Comparison of ENCODE assay signal across 1 cellular context in the genomic region with DNA sequence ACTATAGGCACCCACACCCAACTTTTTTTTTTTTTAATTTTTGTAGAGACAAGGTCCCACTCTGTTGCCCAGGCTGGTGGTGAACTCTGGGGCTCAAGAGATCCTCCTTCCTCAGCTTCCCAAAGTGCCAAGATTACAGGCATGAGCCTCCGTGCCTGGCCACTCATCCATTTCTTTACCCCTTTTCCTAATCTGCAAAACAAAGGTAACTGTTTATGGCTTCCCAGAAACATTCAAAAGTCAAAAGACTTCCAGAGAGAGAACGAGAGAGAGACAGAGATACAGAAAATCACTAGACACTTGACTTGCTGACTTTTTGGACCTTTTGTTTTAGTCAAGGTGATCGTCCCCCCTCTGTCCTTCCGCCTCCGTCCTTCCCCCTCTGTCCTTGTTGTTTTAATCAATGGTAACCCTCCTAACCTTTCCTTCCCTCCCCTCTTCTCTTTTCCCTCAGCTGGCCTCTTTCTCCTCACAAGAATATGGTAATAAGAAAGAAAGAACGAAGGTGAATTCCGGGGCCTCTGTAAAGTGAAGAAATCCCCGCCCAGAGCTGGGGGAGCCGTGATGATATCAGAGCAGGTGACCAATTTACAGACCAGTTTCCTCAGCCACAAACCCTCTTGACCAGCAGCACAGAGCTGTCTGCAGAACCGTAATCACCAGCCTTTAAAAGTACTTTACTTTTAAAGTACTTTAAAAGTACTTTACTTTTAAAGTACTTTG.
TF ChIP-seq lines count a peak whose summit lies in the region.

No MANE protein-coding gene starts in this region.

TF ChIP-seq in GM12878, 131 proteins besides CTCF, POLR2A, EP300 and RAD21 (continued from another document):
- TF ChIP-seq, protein P1, sequence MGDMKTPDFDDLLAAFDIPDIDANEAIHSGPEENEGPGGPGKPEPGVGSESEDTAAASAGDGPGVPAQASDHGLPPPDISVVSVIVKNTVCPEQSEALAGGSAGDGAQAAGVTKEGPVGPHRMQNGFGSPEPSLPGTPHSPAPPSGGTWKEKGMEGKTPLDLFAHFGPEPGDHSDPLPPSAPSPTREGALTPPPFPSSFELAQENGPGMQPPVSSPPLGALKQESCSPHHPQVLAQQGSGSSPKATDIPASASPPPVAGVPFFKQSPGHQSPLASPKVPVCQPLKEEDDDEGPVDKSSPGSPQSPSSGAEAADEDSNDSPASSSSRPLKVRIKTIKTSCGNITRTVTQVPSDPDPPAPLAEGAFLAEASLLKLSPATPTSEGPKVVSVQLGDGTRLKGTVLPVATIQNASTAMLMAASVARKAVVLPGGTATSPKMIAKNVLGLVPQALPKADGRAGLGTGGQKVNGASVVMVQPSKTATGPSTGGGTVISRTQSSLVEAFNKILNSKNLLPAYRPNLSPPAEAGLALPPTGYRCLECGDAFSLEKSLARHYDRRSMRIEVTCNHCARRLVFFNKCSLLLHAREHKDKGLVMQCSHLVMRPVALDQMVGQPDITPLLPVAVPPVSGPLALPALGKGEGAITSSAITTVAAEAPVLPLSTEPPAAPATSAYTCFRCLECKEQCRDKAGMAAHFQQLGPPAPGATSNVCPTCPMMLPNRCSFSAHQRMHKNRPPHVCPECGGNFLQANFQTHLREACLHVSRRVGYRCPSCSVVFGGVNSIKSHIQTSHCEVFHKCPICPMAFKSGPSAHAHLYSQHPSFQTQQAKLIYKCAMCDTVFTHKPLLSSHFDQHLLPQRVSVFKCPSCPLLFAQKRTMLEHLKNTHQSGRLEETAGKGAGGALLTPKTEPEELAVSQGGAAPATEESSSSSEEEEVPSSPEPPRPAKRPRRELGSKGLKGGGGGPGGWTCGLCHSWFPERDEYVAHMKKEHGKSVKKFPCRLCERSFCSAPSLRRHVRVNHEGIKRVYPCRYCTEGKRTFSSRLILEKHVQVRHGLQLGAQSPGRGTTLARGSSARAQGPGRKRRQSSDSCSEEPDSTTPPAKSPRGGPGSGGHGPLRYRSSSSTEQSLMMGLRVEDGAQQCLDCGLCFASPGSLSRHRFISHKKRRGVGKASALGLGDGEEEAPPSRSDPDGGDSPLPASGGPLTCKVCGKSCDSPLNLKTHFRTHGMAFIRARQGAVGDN (IDR thresholded peaks at IDR 0.05), result peak; percentile 86
- no peak for TF ChIP-seq ZNF217 (IDR thresholded peaks at IDR 0.05)
- TF ChIP-seq NRF1 (conservative IDR thresholded peaks at IDR 0.05; ENCODE audit: low read depth, low read length), result no peak
- no peak for TF ChIP-seq POLR2AphosphoS2 (IDR thresholded peaks at IDR 0.05; ENCODE audit: low read depth, low read length)
- TF ChIP-seq RELA (IDR thresholded peaks at IDR 0.05; ENCODE audit: borderline replicate concordance, partially characterized antibody), result peak; percentile 80
- TF ChIP-seq, protein P2, sequence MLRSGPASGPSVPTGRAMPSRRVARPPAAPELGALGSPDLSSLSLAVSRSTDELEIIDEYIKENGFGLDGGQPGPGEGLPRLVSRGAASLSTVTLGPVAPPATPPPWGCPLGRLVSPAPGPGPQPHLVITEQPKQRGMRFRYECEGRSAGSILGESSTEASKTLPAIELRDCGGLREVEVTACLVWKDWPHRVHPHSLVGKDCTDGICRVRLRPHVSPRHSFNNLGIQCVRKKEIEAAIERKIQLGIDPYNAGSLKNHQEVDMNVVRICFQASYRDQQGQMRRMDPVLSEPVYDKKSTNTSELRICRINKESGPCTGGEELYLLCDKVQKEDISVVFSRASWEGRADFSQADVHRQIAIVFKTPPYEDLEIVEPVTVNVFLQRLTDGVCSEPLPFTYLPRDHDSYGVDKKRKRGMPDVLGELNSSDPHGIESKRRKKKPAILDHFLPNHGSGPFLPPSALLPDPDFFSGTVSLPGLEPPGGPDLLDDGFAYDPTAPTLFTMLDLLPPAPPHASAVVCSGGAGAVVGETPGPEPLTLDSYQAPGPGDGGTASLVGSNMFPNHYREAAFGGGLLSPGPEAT (IDR thresholded peaks at IDR 0.05; ENCODE audit: low read depth), result peak; percentile 91; the same call in 1 of the 2 replicates
- TF ChIP-seq, protein P3, sequence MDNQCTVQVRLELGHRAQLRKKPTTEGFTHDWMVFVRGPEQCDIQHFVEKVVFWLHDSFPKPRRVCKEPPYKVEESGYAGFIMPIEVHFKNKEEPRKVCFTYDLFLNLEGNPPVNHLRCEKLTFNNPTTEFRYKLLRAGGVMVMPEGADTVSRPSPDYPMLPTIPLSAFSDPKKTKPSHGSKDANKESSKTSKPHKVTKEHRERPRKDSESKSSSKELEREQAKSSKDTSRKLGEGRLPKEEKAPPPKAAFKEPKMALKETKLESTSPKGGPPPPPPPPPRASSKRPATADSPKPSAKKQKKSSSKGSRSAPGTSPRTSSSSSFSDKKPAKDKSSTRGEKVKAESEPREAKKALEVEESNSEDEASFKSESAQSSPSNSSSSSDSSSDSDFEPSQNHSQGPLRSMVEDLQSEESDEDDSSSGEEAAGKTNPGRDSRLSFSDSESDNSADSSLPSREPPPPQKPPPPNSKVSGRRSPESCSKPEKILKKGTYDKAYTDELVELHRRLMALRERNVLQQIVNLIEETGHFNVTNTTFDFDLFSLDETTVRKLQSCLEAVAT (IDR thresholded peaks at IDR 0.05), result peak; percentile 38
- TF ChIP-seq PML (IDR thresholded peaks at IDR 0.05; ENCODE audit: low read length), result peak; percentile 46; the same call in 1 of the 2 replicates
- TF ChIP-seq MEF2B (IDR thresholded peaks at IDR 0.05; ENCODE audit: partially characterized antibody, poor library complexity, severe bottlenecking), result peak; percentile 6
- peak; percentile 72 to 81; a peak in 2 of 4 replicates for TF ChIP-seq IKZF2 (IDR thresholded peaks at IDR 0.05)
- no peak for TF ChIP-seq MXI1 (IDR thresholded peaks at IDR 0.05; ENCODE audit: low read depth, low read length)
- peak in 1 of 2 experiments; percentile 32; a peak in 1 of 4 replicates for TF ChIP-seq ETV6 (conservative IDR thresholded peaks at IDR 0.05 in 1 of 2, IDR thresholded peaks at IDR 0.05 in 1 of 2; ENCODE audit: borderline replicate concordance in 1 of 2, low read depth in 1 of 2)
- TF ChIP-seq CHD1 (IDR thresholded peaks at IDR 0.05; ENCODE audit: low read depth, low read length), result 0 out of 2 replicates have a peak, but pooled peaks have one; percentile 27
- TF ChIP-seq SMC3 (IDR thresholded peaks at IDR 0.05; ENCODE audit: borderline replicate concordance, low read length), result no peak
- 0 out of 2 replicates have a peak, but pooled peaks have one; percentile 7 for TF ChIP-seq JUND (IDR thresholded peaks at IDR 0.05; ENCODE audit: low read depth, low read length)
- TF ChIP-seq NFIC (IDR thresholded peaks at IDR 0.05; ENCODE audit: low read depth, low read length), result 0 out of 2 replicates have a peak, but pooled peaks have one; percentile 82
- peak; percentile 84 to 86 for TF ChIP-seq BHLHE40 (IDR thresholded peaks at IDR 0.05; ENCODE audit: borderline replicate concordance in 1 of 2, low read depth in 2 of 2, low read length in 1 of 2)
- no peak for TF ChIP-seq CBX5 (IDR thresholded peaks at IDR 0.05; ENCODE audit: low read depth)
- TF ChIP-seq KAT2A (conservative IDR thresholded peaks at IDR 0.05; ENCODE audit: control insufficient read depth, low read depth, low read length), result no peak
- peak; percentile 87 for TF ChIP-seq NR2F1 (conservative IDR thresholded peaks at IDR 0.05)
- 0 out of 2 replicates have a peak, but pooled peaks have one; percentile 39 for TF ChIP-seq ZNF24 (IDR thresholded peaks at IDR 0.05)
- peak; percentile 35; the same call in 1 of the 2 replicates for TF ChIP-seq FOXM1 (IDR thresholded peaks at IDR 0.05; ENCODE audit: low read depth, low read length)
- TF ChIP-seq SP1 (IDR thresholded peaks at IDR 0.05; ENCODE audit: low read depth, low read length), result peak; percentile 26
- TF ChIP-seq MTA3 (IDR thresholded peaks at IDR 0.05; ENCODE audit: borderline replicate concordance, low read length), result peak; percentile 42; the same call in 1 of the 2 replicates
- 0 out of 2 replicates have a peak, but pooled peaks have one; percentile 42 for TF ChIP-seq HDGF (IDR thresholded peaks at IDR 0.05)
- TF ChIP-seq GABPA (IDR thresholded peaks at IDR 0.05; ENCODE audit: low read depth), result 0 out of 2 replicates have a peak, but pooled peaks have one; percentile 13
- no peak for TF ChIP-seq NR2C2 (IDR thresholded peaks at IDR 0.05; ENCODE audit: borderline replicate concordance, control insufficient read depth, insufficient read length, low read depth)
- peak; percentile 37; the same call in 1 of the 2 replicates for TF ChIP-seq BCL11A (IDR thresholded peaks at IDR 0.05; ENCODE audit: low read depth, low read length)
- TF ChIP-seq ATF7 (IDR thresholded peaks at IDR 0.05; ENCODE audit: low read depth), result peak; percentile 86
- TF ChIP-seq SIN3A (IDR thresholded peaks at IDR 0.05; ENCODE audit: low read depth, low read length), result peak; percentile 31; the same call in 1 of the 2 replicates
- TF ChIP-seq CREB1 (IDR thresholded peaks at IDR 0.05; ENCODE audit: low read depth), result peak; percentile 47; the same call in 1 of the 2 replicates
- TF ChIP-seq RAD51 (IDR thresholded peaks at IDR 0.05), result peak; percentile 82
- peak; percentile 59 for TF ChIP-seq CREM (IDR thresholded peaks at IDR 0.05; ENCODE audit: low read depth)
- TF ChIP-seq PRDM15 (CRISPR knock-in tag; IDR thresholded peaks at IDR 0.05), result 0 out of 2 replicates have a peak, but pooled peaks have one; percentile 33
- TF ChIP-seq, protein P4, sequence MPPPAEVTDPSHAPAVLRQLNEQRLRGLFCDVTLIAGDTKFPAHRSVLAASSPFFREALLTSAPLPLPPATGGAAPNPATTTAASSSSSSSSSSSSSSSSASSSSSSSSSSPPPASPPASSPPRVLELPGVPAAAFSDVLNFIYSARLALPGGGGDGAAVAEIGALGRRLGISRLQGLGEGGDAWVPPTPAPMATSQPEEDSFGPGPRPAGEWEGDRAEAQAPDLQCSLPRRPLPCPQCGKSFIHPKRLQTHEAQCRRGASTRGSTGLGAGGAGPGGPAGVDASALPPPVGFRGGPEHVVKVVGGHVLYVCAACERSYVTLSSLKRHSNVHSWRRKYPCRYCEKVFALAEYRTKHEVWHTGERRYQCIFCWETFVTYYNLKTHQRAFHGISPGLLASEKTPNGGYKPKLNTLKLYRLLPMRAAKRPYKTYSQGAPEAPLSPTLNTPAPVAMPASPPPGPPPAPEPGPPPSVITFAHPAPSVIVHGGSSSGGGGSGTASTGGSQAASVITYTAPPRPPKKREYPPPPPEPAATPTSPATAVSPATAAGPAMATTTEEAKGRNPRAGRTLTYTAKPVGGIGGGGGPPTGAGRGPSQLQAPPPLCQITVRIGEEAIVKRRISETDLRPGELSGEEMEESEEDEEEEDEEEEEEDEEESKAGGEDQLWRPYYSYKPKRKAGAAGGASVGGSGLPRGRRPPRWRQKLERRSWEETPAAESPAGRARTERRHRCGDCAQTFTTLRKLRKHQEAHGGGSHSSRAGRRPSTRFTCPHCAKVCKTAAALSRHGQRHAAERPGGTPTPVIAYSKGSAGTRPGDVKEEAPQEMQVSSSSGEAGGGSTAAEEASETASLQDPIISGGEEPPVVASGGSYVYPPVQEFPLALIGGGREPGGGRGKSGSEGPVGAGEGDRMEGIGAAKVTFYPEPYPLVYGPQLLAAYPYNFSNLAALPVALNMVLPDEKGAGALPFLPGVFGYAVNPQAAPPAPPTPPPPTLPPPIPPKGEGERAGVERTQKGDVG (CRISPR knock-in tag; IDR thresholded peaks at IDR 0.05), result no peak
- TF ChIP-seq MTA2 (IDR thresholded peaks at IDR 0.05; ENCODE audit: low read depth), result peak; percentile 70
- TF ChIP-seq POLR2AphosphoS5 (IDR thresholded peaks at IDR 0.05; ENCODE audit: low read length), result peak; percentile 56; the same call in 1 of the 2 replicates
